In the genomic region with DNA sequence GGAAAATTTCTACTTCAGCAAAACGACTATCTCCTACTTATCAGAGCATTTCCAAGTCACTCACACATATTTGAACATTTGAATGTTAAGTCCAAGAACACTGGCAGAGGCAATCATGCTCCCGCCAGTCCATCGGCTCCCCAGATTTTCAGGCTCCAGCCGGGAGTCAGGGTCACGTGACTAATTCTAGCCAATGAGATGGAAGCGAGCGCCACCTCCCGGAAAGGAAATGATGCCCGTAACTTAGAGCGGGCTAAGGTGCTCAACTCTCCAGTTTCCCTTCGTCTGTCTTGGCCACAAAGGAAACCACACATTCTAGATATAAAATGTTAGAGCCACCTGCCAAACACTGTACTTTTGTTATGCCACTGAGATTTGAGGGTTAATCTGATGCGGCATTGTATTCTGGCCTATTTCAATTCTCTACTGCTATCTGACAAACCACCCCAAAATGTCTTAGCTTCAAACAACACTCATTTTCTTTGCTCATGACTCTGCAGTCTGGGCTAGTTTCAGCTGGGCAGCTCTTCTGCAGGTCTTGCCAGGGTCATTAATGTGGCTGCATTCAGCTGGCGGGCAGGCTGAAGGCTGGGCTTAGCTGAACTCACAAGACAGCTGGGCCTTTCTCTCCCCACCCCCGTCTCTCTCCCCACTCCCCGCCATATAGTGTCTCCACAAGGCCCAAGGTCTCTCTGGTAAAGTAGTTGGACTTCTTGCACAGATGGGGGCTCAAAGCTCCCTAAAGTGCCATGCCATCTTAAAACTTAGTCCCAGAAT, we compare ENCODE assay signal across 8 cellular contexts. TPM values are rescaled to one million over a fixed set of nuclear protein-coding genes. Genes with fewer than 3 reads are reported as not detected.
DNase-seq lines count a peak whose midpoint lies in the region; ATAC-seq lines count a peak whose summit lies in the region.

No MANE protein-coding gene starts in this region.

- peaks cover 12% of the 10 kb centered on the region for H3K4me1 Mint-ChIP-seq in activated naive CD4-positive, alpha-beta T cell treated with anti-CD3 and anti-CD28 coated beads, Interleukin-2, amount 10 ng/mL, durations not matched to agents 7 days and 5 days

- peak overlapping the region; percentile 43 for H3K27ac Mint-ChIP-seq in activated naive CD4-positive, alpha-beta T cell treated with anti-CD3 and anti-CD28 coated beads, Interleukin-2, amount 10 ng/mL, durations not matched to agents 7 days and 5 days

- CTCF ChIA-PET in activated naive CD4-positive, alpha-beta T cell treated with anti-CD3 and anti-CD28 coated beads, Interleukin-2, amount 10 ng/mL, durations not matched to agents 7 days and 5 days (lab: Charles Lee) = interaction anchor here (0.8 to 1.7 kb wide), 7 partner anchors 13 to 507 kb away, joined by 3 to 6 read pairs (median 3); no protein-coding TSS in a partner anchor

- peak; percentile 77 for DNase-seq in Daoy (ENCODE audit: low read depth)
- peak; percentile 89 for DNase-seq in Jurkat, Clone E6-1 (ENCODE audit: low read depth, low spot score)
- DNase-seq in activated naive CD4-positive, alpha-beta T cell treated with anti-CD3 and anti-CD28 coated beads, Interleukin-2, amount 10 ng/mL, durations not matched to agents 7 days and 5 days = peak; percentile 70
- DNase-seq in pons (ENCODE audit: low spot score) = peak; percentile 19
- no peak for DNase-seq in SIG-M5 (lab: John Stamatoyannopoulos, UW)

- H3K4me3 ChIP-seq in Jurkat, Clone E6-1 (ENCODE audit: low read length) = peak overlapping the region; percentile 35

- H3K27me3 Mint-ChIP-seq in activated naive CD4-positive, alpha-beta T cell treated with anti-CD3 and anti-CD28 coated beads, Interleukin-2, amount 10 ng/mL, durations not matched to agents 7 days and 5 days = peaks cover 27% of the 10 kb centered on the region

- no peaks in the 10 kb centered on the region for H3K9me3 Mint-ChIP-seq in activated naive CD4-positive, alpha-beta T cell treated with anti-CD3 and anti-CD28 coated beads, Interleukin-2, amount 10 ng/mL, durations not matched to agents 7 days and 5 days

- no peaks in the 10 kb centered on the region for H3K36me3 Mint-ChIP-seq in activated naive CD4-positive, alpha-beta T cell treated with anti-CD3 and anti-CD28 coated beads, Interleukin-2, amount 10 ng/mL, durations not matched to agents 7 days and 5 days

- ATAC-seq in esophagus mucosa (no peak), GM19463 (IDR thresholded peaks at IDR 0.05; ENCODE audit: unreplicated experiment) (no peak), GM21528 (IDR thresholded peaks at IDR 0.05; ENCODE audit: low FRiP score, unreplicated experiment) (no peak)

- no peak overlapping the region for H3K4me3 Mint-ChIP-seq in activated naive CD4-positive, alpha-beta T cell treated with anti-CD3 and anti-CD28 coated beads, Interleukin-2, amount 10 ng/mL, durations not matched to agents 7 days and 5 days

RNA-seq across cellular contexts. Expression of gene LHX4, which starts 16.5 kb away (rescaled TPM):
- total RNA-seq in Daoy (2014; rRNA removed; shearing (Covaris generic)) = 0.17 and 1.4 TPM in 2 replicates
- 0.93 TPM for polyA plus RNA-seq in Jurkat, Clone E6-1 (2012; ENCODE audit: insufficient read depth, insufficient read length)
- total RNA-seq in esophagus mucosa = 0.08 TPM

RNA-seq across cellular contexts. Expression of gene QSOX1, which starts 58.9 kb away (rescaled TPM):
- 155 and 172 TPM in 2 replicates for total RNA-seq in Daoy (2014; rRNA removed; shearing (Covaris generic))
- polyA plus RNA-seq in Jurkat, Clone E6-1 (2012; ENCODE audit: insufficient read depth, insufficient read length) = 34.2 TPM
- 116 TPM for total RNA-seq in esophagus mucosa
